Comparison of ENCODE assay signal across 24 cellular contexts in the genomic region with DNA sequence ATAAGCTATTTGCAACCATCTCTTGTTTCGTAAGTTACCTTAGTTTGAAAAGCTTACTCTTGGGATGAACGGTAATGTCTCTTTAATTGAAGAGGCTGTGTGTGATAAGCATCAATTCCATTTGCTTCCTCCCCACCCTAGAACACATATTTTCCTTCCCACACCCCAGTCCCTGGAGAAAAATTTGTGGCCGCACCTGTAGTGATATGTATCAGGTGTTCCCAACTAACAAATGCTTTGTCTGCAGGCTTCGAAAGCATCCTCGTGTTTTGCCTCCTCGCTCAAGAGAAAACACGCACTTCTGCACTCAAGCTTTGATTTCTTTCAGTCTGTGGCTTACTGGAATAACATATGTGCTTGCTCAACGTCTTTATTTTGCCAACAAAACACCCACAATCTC.
"Had no signal": no experiment of that assay in that cellular context is flagged by ENCODE, and none has a peak within 500 bp of the region (broad histone marks: within the 10 kb centered on the region; RNA-seq: fewer than 3 reads in every experiment).

No MANE protein-coding gene starts in this region.

- H3K27ac ChIP-seq: colonic mucosa, esophagus squamous epithelium, neutrophil, pancreas, right lobe of liver, suprapubic skin, transverse colon had no signal

- H3K4me2 ChIP-seq: smooth muscle cell had no signal

- H3K9me3 ChIP-seq: colonic mucosa, esophagus squamous epithelium, mucosa of descending colon, neutrophil, pancreas, right lobe of liver, suprapubic skin, transverse colon had no signal

- H3K36me3 ChIP-seq: colonic mucosa, esophagus squamous epithelium, neutrophil, pancreas, right lobe of liver, suprapubic skin, transverse colon had no signal

- DNase-seq: colonic mucosa; effector CD8-positive, alpha-beta T cell; endodermal cell; esophagus squamous epithelium; foreskin melanocyte; kidney; mesenchymal stem cell; mucosa of descending colon; naive B cell; pancreas; right lobe of liver; stimulated activated CD4-positive, alpha-beta T cell treated with anti-CD3 and anti-CD28 coated beads, Interleukin-12 subunit alpha, Interleukin-12 subunit beta, amount 100 ng/mL, for 4 hours; stimulated activated CD4-positive, alpha-beta T cell treated with anti-CD3 and anti-CD28 coated beads, Interleukin-1b, Interleukin-23, amount 100 ng/mL, for 48 hours; stimulated activated CD4-positive, alpha-beta T cell treated with anti-CD3 and anti-CD28 coated beads, Interleukin-4, amount 100 ng/mL, for 1 hour; stimulated activated CD8-positive, alpha-beta memory T cell treated with anti-CD3 and anti-CD28 coated beads, Interleukin-4, amount 100 ng/mL, for 48 hours; stimulated activated naive CD4-positive, alpha-beta T cell; stimulated activated naive CD8-positive, alpha-beta T cell treated with anti-CD3 and anti-CD28 coated beads, Interleukin-15, amount 100 ng/mL, for 72 hours; transverse colon had no signal

- H3K27me3 ChIP-seq: colonic mucosa, esophagus squamous epithelium, neutrophil, pancreas, right lobe of liver, suprapubic skin, transverse colon had no signal

- H3K4me3 ChIP-seq: colonic mucosa, esophagus squamous epithelium, lung, mucosa of descending colon, pancreas, right lobe of liver, smooth muscle cell, suprapubic skin, transverse colon had no signal

- ATAC-seq: left lobe of liver; mucosa of descending colon; natural killer cell treated with Interleukin-12 subunit alpha and Interleukin-12 subunit beta and Interleukin-15 and Interleukin-18, amount 100 ng/mL, for 72 hours; pancreas; right lobe of liver; stimulated activated naive CD8-positive, alpha-beta T cell treated with anti-CD3 and anti-CD28 coated beads, Interleukin-15, amount 100 ng/mL, for 72 hours had no signal

- FAIRE-seq: kidney, pancreas had no signal

- H3K4me1 ChIP-seq: colonic mucosa, esophagus squamous epithelium, pancreas, right lobe of liver had no signal
